In the genomic region with DNA sequence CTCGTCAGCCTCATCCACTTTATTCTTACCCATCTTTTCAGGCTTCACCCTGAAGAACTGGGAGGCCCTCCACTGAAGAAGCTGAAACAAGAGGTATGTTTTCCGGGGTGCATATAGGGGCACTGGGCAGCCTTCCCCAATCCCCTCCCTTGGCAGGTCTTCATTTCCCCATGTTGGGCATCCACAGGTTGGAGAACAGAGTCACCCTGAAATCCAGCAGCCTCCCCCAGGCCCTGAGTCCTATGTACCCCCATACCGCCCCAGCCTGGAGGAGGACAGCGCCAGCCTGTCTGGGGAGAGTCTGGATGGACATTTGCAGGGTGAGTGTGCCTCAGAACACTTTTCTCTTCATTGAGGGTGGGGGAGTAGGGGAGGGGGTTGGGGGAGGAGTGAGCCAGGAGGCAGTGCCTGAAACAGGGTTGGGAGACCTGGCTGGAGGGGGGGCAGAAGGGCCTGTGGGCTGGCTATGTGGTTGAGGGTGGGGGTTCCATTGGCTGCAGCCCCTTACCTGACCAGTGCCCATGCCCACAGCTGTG, we compare ENCODE assay signal across 7 cellular contexts. TPM values are rescaled to one million over a fixed set of nuclear protein-coding genes. Genes with fewer than 3 reads are reported as not detected.
DNase-seq lines count a peak whose midpoint lies in the region; ATAC-seq and TF ChIP-seq lines count a peak whose summit lies in the region.
"Had no signal": no experiment of that assay in that cellular context is flagged by ENCODE, and none has a peak within 500 bp of the region (broad histone marks: within the 10 kb centered on the region; RNA-seq: fewer than 3 reads in every experiment).

No MANE protein-coding gene starts in this region.

- peak overlapping the region; percentile 18 for H3K27ac ChIP-seq in brain microvascular endothelial cell
- peak overlapping the region; percentile 60 to 71 (median 64) for H3K27ac ChIP-seq in gastrocnemius medialis

- no peak for TF ChIP-seq POLR2A in gastrocnemius medialis (IDR thresholded peaks at IDR 0.05)

- H3K36me3 Mint-ChIP-seq in HFFc6 (ENCODE audit: low read depth) = peaks cover 39% of the 10 kb centered on the region

- H3K27me3 Mint-ChIP-seq in HFFc6 (ENCODE audit: insufficient read depth) = peaks cover 25% of the 10 kb centered on the region

- H3K27me3 ChIP-seq in brain microvascular endothelial cell (replicated peaks) (no peaks in the 10 kb centered on the region), gastrocnemius medialis (no peaks in the 10 kb centered on the region)

- H3K4me1 ChIP-seq in gastrocnemius medialis = peaks cover 0 to 27% of the 10 kb centered on the region in 2 donors

- H3K4me1 Mint-ChIP-seq in HFFc6 (ENCODE audit: low read depth) = peaks cover 76% of the 10 kb centered on the region

- peak overlapping the region; percentile 96 for H3K4me3 Mint-ChIP-seq in HFFc6

- H3K4me3 ChIP-seq in brain microvascular endothelial cell (ENCODE audit: low read depth, low read length) = peak overlapping the region; percentile 12
- H3K4me3 ChIP-seq in gastrocnemius medialis = no peak overlapping the region

- H3K27ac Mint-ChIP-seq in HFFc6 = peak overlapping the region; percentile 92

- no peaks in the 10 kb centered on the region for H3K9me3 Mint-ChIP-seq in HFFc6

- no peak for ATAC-seq in gastrocnemius medialis
- ATAC-seq in GM19463 (IDR thresholded peaks at IDR 0.05; ENCODE audit: unreplicated experiment) = no peak

- H3K9me3 ChIP-seq in gastrocnemius medialis = no peaks in the 10 kb centered on the region

- in situ Hi-C loops in brain microvascular endothelial cell (cut with HindIII; ENCODE audit: low pct_ligation_motif_present, low sequenced_read_pairs) (no loop called here), gastrocnemius medialis (cut with MboI; ENCODE audit: low sequenced_read_pairs in 4 of 4) (no loop called here)

- peaks cover 60% of the 10 kb centered on the region for H3K36me3 ChIP-seq in brain microvascular endothelial cell (replicated peaks)
- H3K36me3 ChIP-seq in gastrocnemius medialis = peaks cover 0 to 12% of the 10 kb centered on the region in 2 donors

- no peak for TF ChIP-seq CTCF in HFFc6 (IDR thresholded peaks at IDR 0.05)
- no peak for TF ChIP-seq CTCF in brain microvascular endothelial cell (IDR thresholded peaks at IDR 0.05; ENCODE audit: low read depth, low read length, missing control alignments)
- no peak for TF ChIP-seq CTCF in gastrocnemius medialis (IDR thresholded peaks at IDR 0.05 in 4 of 5, conservative IDR thresholded peaks at IDR 0.05 in 1 of 5)

- no peak for DNase-seq in HFFc6
- DNase-seq in brain microvascular endothelial cell = no peak
- no peak for DNase-seq in gastrocnemius medialis
- no peak for DNase-seq in ureter (ENCODE audit: low spot score)
- DNase-seq in effector CD4-positive, alpha-beta T cell = no peak
- DNase-seq: NCI-H446 had no signal

- intact Hi-C loops in gastrocnemius medialis (cut with DNase I; ENCODE audit: low total_unique reads) = no loop called here

RNA-seq across cellular contexts. Expression of gene NAB2, which starts 4.0 kb away (rescaled TPM):
- 10 to 100 TPM; 37.9 to 48.1 (median 44.8) TPM for total RNA-seq in HFFc6 (2021; fragmentation: NEBNext Ultra II Directional; extraction: Animal tissue kit (Norgen Biotek cat#: 25700))
- total RNA-seq in gastrocnemius medialis (1 to 10 TPM; 4.8 to 9.5 (median 5.5) TPM), ureter (16.2 TPM)

RNA-seq across cellular contexts. Expression of gene NEMP1, which starts 14.4 kb away (rescaled TPM):
- total RNA-seq in HFFc6 (2021; fragmentation: NEBNext Ultra II Directional; extraction: Animal tissue kit (Norgen Biotek cat#: 25700)) = 10 to 100 TPM; 13.0 to 22.1 (median 20.7) TPM
- 1 to 10 TPM; 1.2 to 6.7 (median 1.9) TPM for total RNA-seq in gastrocnemius medialis
- total RNA-seq in ureter = 12.5 TPM

RNA-seq across cellular contexts. Expression of gene STAT6, which starts 18.2 kb away (rescaled TPM):
- total RNA-seq in HFFc6 (2021; fragmentation: NEBNext Ultra II Directional; extraction: Animal tissue kit (Norgen Biotek cat#: 25700)) = 100 to 1,000 TPM in 1 of 6 experiments, 10 to 100 TPM in 5; 83.7 to 102 (median 93.5) TPM
- 10 to 100 TPM; 12.5 to 17.4 (median 14.4) TPM for total RNA-seq in gastrocnemius medialis
- total RNA-seq in ureter = 280 TPM

RNA-seq across cellular contexts. Expression of gene LRP1, which starts 35.3 kb away (rescaled TPM):
- total RNA-seq in HFFc6 (2021; fragmentation: NEBNext Ultra II Directional; extraction: Animal tissue kit (Norgen Biotek cat#: 25700)) = 100 to 1,000 TPM; 187 to 332 (median 201) TPM
- total RNA-seq in gastrocnemius medialis = 10 to 100 TPM; 26.1 to 53.5 (median 49.8) TPM
- total RNA-seq in ureter = 180 TPM

RNA-seq across cellular contexts. Expression of gene MYO1A, which starts 43.0 kb away (rescaled TPM):
- under 1 TPM in 1 of 6 experiments, not detected in 5; 0.23 TPM for total RNA-seq in HFFc6 (2021; fragmentation: NEBNext Ultra II Directional; extraction: Animal tissue kit (Norgen Biotek cat#: 25700))
- total RNA-seq in gastrocnemius medialis (1 to 10 TPM in 1 of 4 donors, under 1 TPM in 1, not detected in 2; 0.56 to 1.2 TPM), ureter (0.23 TPM)

Comparison
In these comparisons a context has a peak if more than half of its experiments do, and no peak if none do; other contexts are left out.
1. RNA of gene STAT6, which starts 18.2 kb away (total RNA-seq): 280 TPM in ureter (single experiment) and 83.7 to 102 TPM in HFFc6; 12.5 to 17.4 TPM in gastrocnemius medialis; every median in the first group is over 4 times any median in the second.